Comparison of ENCODE assay signal across 12 cellular contexts in genomic region chr19:14146789-14147216, GRCh38. TPM values are rescaled to one million over a fixed set of nuclear protein-coding genes. Genes with fewer than 3 reads are reported as not detected.
DNase-seq lines count a peak whose midpoint lies in the region; ATAC-seq, FAIRE-seq and TF ChIP-seq lines count a peak whose summit lies in the region.
"Had no signal": no experiment of that assay in that cellular context is flagged by ENCODE, and none has a peak within 500 bp of the region (broad histone marks: within the 10 kb centered on the region; RNA-seq: fewer than 3 reads in every experiment).

No MANE protein-coding gene starts in this region.

- TF ChIP-seq CTCF in osteoblast (IDR thresholded peaks at IDR 0.05; ENCODE audit: extremely low read depth, low read depth, low read length): no peak
- no peak for TF ChIP-seq CTCF in neural progenitor cell (IDR thresholded peaks at IDR 0.05)
- TF ChIP-seq CTCF in kidney (IDR thresholded peaks at IDR 0.05; ENCODE audit: borderline replicate concordance, extremely low read depth, insufficient read depth): no peak

- H3K4me3 Mint-ChIP-seq in neural progenitor cell: no peak overlapping the region
- H3K4me3 Mint-ChIP-seq: activated T-cell treated with anti-CD3 and anti-CD28 coated beads, Interleukin-2, amount 50 U/mL, for 24 hours had no signal

- H3K36me3 ChIP-seq in osteoblast (ENCODE audit: insufficient read depth, low read length) (no peaks in the 10 kb centered on the region), neural progenitor cell (no peaks in the 10 kb centered on the region), kidney (ENCODE audit: control insufficient read depth in 1 of 2, insufficient read depth in 2 of 2, low read length in 2 of 2) (no peaks in the 10 kb centered on the region)

- peak overlapping the region; percentile 36 for H3K4me2 ChIP-seq in osteoblast (ENCODE audit: insufficient read depth, low read length)
- H3K4me2 ChIP-seq in neural progenitor cell: no peak overlapping the region

- H3K36me3 Mint-ChIP-seq in neural progenitor cell: peaks cover 2% of the 10 kb centered on the region

- H3K4me3 ChIP-seq in osteoblast (ENCODE audit: insufficient read depth, low read length) (no peak overlapping the region), neural progenitor cell (no peak overlapping the region), kidney (ENCODE audit: low read length in 2 of 2) (no peak overlapping the region)

- peaks cover 11% of the 10 kb centered on the region for H4K20me1 ChIP-seq in osteoblast (ENCODE audit: insufficient read depth, low read length)
- peaks cover 49% of the 10 kb centered on the region for H4K20me1 ChIP-seq in neural progenitor cell (ENCODE audit: low read depth)

- H3K27ac Mint-ChIP-seq in neural progenitor cell: no peak overlapping the region

- peaks cover 11% of the 10 kb centered on the region for H3K4me1 ChIP-seq in osteoblast (ENCODE audit: insufficient read depth, low read length)
- peaks cover 25% of the 10 kb centered on the region for H3K4me1 ChIP-seq in neural progenitor cell
- peaks cover 0 to 14% of the 10 kb centered on the region in 2 donors for H3K4me1 ChIP-seq in kidney (ENCODE audit: control insufficient read depth in 1 of 2, insufficient read depth in 1 of 2, low read depth in 1 of 2, low read length in 2 of 2)

- H3K79me2 ChIP-seq in osteoblast (ENCODE audit: insufficient read depth, low read length): peaks cover 37% of the 10 kb centered on the region
- H3K79me2 ChIP-seq in neural progenitor cell (ENCODE audit: low read depth): no peaks in the 10 kb centered on the region

- intact Hi-C loops in kidney (cut with DNase I): no loop called here

- peaks cover 28% of the 10 kb centered on the region for H3K4me1 Mint-ChIP-seq in neural progenitor cell

- no peak overlapping the region for H3K9ac ChIP-seq in neural progenitor cell
- H3K9ac ChIP-seq in kidney (ENCODE audit: low read length in 2 of 2): no peak overlapping the region

- peak overlapping the region; percentile 53 for H2AFZ ChIP-seq in osteoblast (ENCODE audit: low read length)
- no peak overlapping the region for H2AFZ ChIP-seq in neural progenitor cell (replicated peaks)

- peaks cover 6% of the 10 kb centered on the region for H3K27me3 Mint-ChIP-seq in neural progenitor cell (ENCODE audit: insufficient read depth, low read depth)
- H3K27me3 Mint-ChIP-seq: activated T-cell treated with anti-CD3 and anti-CD28 coated beads, Interleukin-2, amount 50 U/mL, for 24 hours had no signal

- peak; percentile 19 for ATAC-seq in esophagus mucosa
- no peak for ATAC-seq in HG02981 (IDR thresholded peaks at IDR 0.05; ENCODE audit: unreplicated experiment)
- ATAC-seq in GM19035 (IDR thresholded peaks at IDR 0.05; ENCODE audit: unreplicated experiment): no peak

- peaks cover 26% of the 10 kb centered on the region for H3F3A ChIP-seq in neural progenitor cell (ENCODE audit: low read depth)

- H3K9me3 ChIP-seq in osteoblast (ENCODE audit: low read depth, low read length): no peaks in the 10 kb centered on the region
- H3K9me3 ChIP-seq in neural progenitor cell (ENCODE audit: low read depth): no peaks in the 10 kb centered on the region
- H3K9me3 ChIP-seq in kidney (ENCODE audit: control insufficient read depth in 1 of 2, low read length in 2 of 2): no peaks in the 10 kb centered on the region

- no peaks in the 10 kb centered on the region for H3K9me3 Mint-ChIP-seq in neural progenitor cell
- H3K9me3 Mint-ChIP-seq: activated T-cell treated with anti-CD3 and anti-CD28 coated beads, Interleukin-2, amount 50 U/mL, for 24 hours had no signal

- peak; percentile 67 for DNase-seq in ELR (ENCODE audit: low read depth)
- peak; percentile 91 for DNase-seq in OCI-M1 (lab: John Stamatoyannopoulos, UW)
- peak; percentile 99 for DNase-seq in osteoblast (ENCODE audit: insufficient read length, low spot score, missing footprints)
- no peak for DNase-seq in neural progenitor cell (ENCODE audit: low spot score)
- DNase-seq in kidney: no peak
- DNase-seq: activated T-cell treated with anti-CD3 and anti-CD28 coated beads, Interleukin-2, amount 50 U/mL, for 24 hours; dermis blood vessel endothelial cell; GDM1; NCI-H524 had no signal

- no peak for FAIRE-seq in kidney (lab: Jason Lieb, UNC)

- peak overlapping the region; percentile 61 for H3K27ac ChIP-seq in osteoblast (ENCODE audit: low read depth, low read length)
- no peak overlapping the region for H3K27ac ChIP-seq in neural progenitor cell
- H3K27ac ChIP-seq in kidney (ENCODE audit: low read depth in 2 of 2, low read length in 2 of 2): no peak overlapping the region

- H3K27me3 ChIP-seq in osteoblast (ENCODE audit: insufficient read depth, low read length) (no peaks in the 10 kb centered on the region), neural progenitor cell (no peaks in the 10 kb centered on the region)

RNA-seq across cellular contexts. Expression of gene ASF1B, which starts 10.4 kb away (rescaled TPM):
- total RNA-seq in esophagus mucosa (13.9 TPM), osteoblast (1.1 and 2.7 TPM in 2 replicates), neural progenitor cell (ENCODE audit: low replicate concordance) (16.4 and 38.8 TPM in 2 replicates), kidney (1.8 TPM)
- polyA plus RNA-seq in kidney (ENCODE audit: insufficient read depth, low read depth, low replicate concordance): 0.49 TPM

RNA-seq across cellular contexts. Expression of gene PRKACA, which starts 29.2 kb away (rescaled TPM):
- total RNA-seq in esophagus mucosa: 45.2 TPM
- total RNA-seq in osteoblast: 45.6 and 56.3 TPM in 2 replicates
- total RNA-seq in neural progenitor cell (ENCODE audit: low replicate concordance): 22.2 and 31.8 TPM in 2 replicates
- total RNA-seq in kidney: 92.3 TPM
- polyA plus RNA-seq in kidney (ENCODE audit: insufficient read depth, low read depth, low replicate concordance): 51.4 TPM

RNA-seq across cellular contexts. Expression of gene SAMD1, which starts 56.3 kb away (rescaled TPM):
- total RNA-seq in esophagus mucosa: 24.8 TPM
- 16.2 and 27.9 TPM in 2 replicates for total RNA-seq in osteoblast
- 22.1 and 53.0 TPM in 2 replicates for total RNA-seq in neural progenitor cell (ENCODE audit: low replicate concordance)
- 28.3 TPM for total RNA-seq in kidney
- polyA plus RNA-seq in kidney (ENCODE audit: insufficient read depth, low read depth, low replicate concordance): 23.3 TPM

RNA-seq across cellular contexts. Expression of gene ADGRL1, which starts 59.2 kb away (rescaled TPM):
- total RNA-seq in esophagus mucosa: 5.5 TPM
- total RNA-seq in osteoblast: 2.5 and 2.9 TPM in 2 replicates
- 13.3 and 59.0 TPM in 2 replicates for total RNA-seq in neural progenitor cell (ENCODE audit: low replicate concordance)
- 30.2 TPM for total RNA-seq in kidney
- 6.3 TPM for polyA plus RNA-seq in kidney (ENCODE audit: insufficient read depth, low read depth, low replicate concordance)

Comparison
In these comparisons a context has a peak if more than half of its experiments do, and no peak if none do; other contexts are left out.
1. DNase-seq: peak in ELR (single experiment), OCI-M1 (single experiment) and osteoblast (single experiment); none in neural progenitor cell (single experiment) and kidney (single experiment).